ENCODE assay signal across 8 cellular contexts in the genomic region with DNA sequence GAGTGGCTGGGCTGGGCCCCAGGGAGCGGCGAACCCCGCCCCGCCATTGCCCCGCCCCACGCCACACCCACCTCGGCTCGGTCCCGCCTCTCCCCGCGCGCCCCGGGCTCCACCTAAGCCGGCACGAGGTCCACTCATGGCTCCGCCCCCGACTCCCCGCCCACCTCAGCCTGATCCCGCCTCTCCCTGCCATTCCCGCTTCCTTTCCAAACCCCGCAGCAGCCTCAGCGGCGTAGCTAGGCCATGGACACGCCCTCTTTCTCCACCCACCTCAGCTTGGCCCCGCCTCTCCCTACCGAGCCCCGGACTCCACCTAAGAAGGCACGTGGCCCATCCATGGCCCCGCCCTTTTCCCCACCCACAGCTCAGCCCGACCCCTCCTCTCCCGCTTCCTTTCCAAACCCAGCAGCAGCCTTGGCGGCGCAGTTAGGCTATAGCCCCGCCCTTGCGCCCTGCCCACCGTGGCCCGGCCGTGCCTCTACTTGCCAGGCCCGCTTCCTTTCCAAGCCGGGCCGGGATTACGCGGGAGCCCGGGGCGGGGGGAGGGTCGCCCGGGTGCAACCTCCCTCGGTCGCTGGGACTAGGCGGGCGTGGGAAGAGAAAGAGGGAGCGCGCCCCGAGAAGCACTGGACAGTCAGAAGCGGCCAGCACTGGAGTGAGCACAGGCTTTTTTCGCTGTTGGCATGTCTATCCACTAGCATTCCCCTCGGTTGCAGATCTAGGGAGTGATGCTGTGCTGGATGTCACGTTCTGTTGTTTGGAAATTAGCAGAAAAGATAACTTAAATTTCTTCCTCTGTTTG. TPM values are rescaled to one million over a fixed set of nuclear protein-coding genes. Genes with fewer than 3 reads are reported as not detected.
A peak's percentile ranks its signal among the peaks of the same experiment; 100 is the strongest.
DNase-seq lines count a peak whose midpoint lies in the region; ATAC-seq and TF ChIP-seq lines count a peak whose summit lies in the region.

A gene with protein sequence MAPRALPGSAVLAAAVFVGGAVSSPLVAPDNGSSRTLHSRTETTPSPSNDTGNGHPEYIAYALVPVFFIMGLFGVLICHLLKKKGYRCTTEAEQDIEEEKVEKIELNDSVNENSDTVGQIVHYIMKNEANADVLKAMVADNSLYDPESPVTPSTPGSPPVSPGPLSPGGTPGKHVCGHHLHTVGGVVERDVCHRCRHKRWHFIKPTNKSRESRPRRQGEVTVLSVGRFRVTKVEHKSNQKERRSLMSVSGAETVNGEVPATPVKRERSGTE (minus strand): TSS at position 4 of the 802 bp plus-strand sequence. CDS start 89 bp downstream, outside the sequence.

- H3K27ac ChIP-seq in angular gyrus (ENCODE audit: low read depth, low read length) (peak within 1 kb of the TSS; percentile 75), upper lobe of left lung (peak within 1 kb of the TSS; percentile 94 to 99 (median 96))

- peaks cover 16 to 35% (median 24%) of the 10 kb centered on the region in 4 donors for H3K4me1 ChIP-seq in upper lobe of left lung

- no peaks in the 10 kb centered on the region for H3K36me3 ChIP-seq in upper lobe of left lung

- 0 to 1% methylated on average over 32 to 56 of the region's 58 CpGs for WGBS in upper lobe of left lung, 2 donors

- no peak for TF ChIP-seq EP300 in upper lobe of left lung (IDR thresholded peaks at IDR 0.05)

- H3K4me3 ChIP-seq in upper lobe of left lung, result peak within 1 kb of the TSS; percentile 76 to 98 (median 92)

- no peaks in the 10 kb centered on the region for H3K9me3 ChIP-seq in upper lobe of left lung

- peak; percentile 97 for DNase-seq in GM13977 (ENCODE audit: low spot score)
- DNase-seq in NCI-H187 (lab: John Stamatoyannopoulos, UW), result peak; percentile 99 to 100
- peak; percentile 99 for DNase-seq in left cardiac atrium
- DNase-seq in posterior vena cava (ENCODE audit: low spot score), result peak; percentile 100
- peak; percentile 100 for DNase-seq in upper lobe of left lung

- TF ChIP-seq CTCF in GM13977 (IDR thresholded peaks at IDR 0.05; ENCODE audit: extremely low read depth, insufficient read depth, missing control alignments) (no peak), upper lobe of left lung (IDR thresholded peaks at IDR 0.05) (peak in 1 of 6 experiments; percentile 7)

- intact Hi-C loops in T-helper 2 cell treated with Interferon-gamma antibody and Interleukin-4, amounts not matched to agents 100 ng/mL and 5 ng/mL, for 36 hours (cut with micrococcal nuclease), result loop anchor here (1.0 to 5.0 kb wide), 9 partner anchors 140 to 1444 kb away; a partner anchor contains a TSS
- intact Hi-C loops in left cardiac atrium (cut with DNase I), result loop anchor here in 1 of 2 donors (5.0 kb wide), 1 partner anchor 116 kb away; no protein-coding TSS in a partner anchor
- intact Hi-C loops in posterior vena cava (cut with DNase I), result loop anchor here in 1 of 2 donors (1.0 kb wide), 1 partner anchor 44 kb away; no protein-coding TSS in a partner anchor

- in situ Hi-C loops in GM13977 (cut with MboI; ENCODE audit: low pct_unique_long_range_greater_than_20kb, low sequenced_read_pairs, unreplicated experiment), result no loop called here

- H3K27me3 ChIP-seq in upper lobe of left lung, result no peaks in the 10 kb centered on the region

- TF ChIP-seq POLR2A in upper lobe of left lung (IDR thresholded peaks at IDR 0.05), result no peak

- peak; percentile 80 for ATAC-seq in HG02943 (IDR thresholded peaks at IDR 0.05; ENCODE audit: low read depth, unreplicated experiment)
- ATAC-seq in left cardiac atrium, result peak; percentile 96 to 97
- peak; percentile 97 to 99 for ATAC-seq in upper lobe of left lung (ENCODE audit: low FRiP score in 2 of 2)

RNA-seq across cellular contexts. Expression of the gene that starts here (rescaled TPM):
- 26.3 and 27.3 TPM in 2 replicates for total RNA-seq in T-helper 2 cell treated with Interferon-gamma antibody and Interleukin-4, amounts not matched to agents 100 ng/mL and 5 ng/mL, for 36 hours
- total RNA-seq in left cardiac atrium, result 10 to 100 TPM; 26.0 to 29.4 TPM
- total RNA-seq in posterior vena cava, result 10 to 100 TPM; 33.6 to 40.5 TPM
- total RNA-seq in upper lobe of left lung, result 10 to 100 TPM; 21.2 to 58.8 (median 40.7) TPM

Comparison
In these comparisons a context has a peak if more than half of its experiments do, and no peak if none do; other contexts are left out.
1. Peak in every context shown above with its lines: DNase-seq, ATAC-seq, H3K4me3 ChIP-seq and H3K27ac ChIP-seq.